Comparison of ENCODE assay signal across 13 cellular contexts in genomic region chrY:13738618-13739017, GRCh38. TPM values are rescaled to one million over a fixed set of nuclear protein-coding genes. Genes with fewer than 3 reads are reported as not detected.
A peak's percentile ranks its signal among the peaks of the same experiment; 100 is the strongest.
DNase-seq lines count a peak whose midpoint lies in the region; ATAC-seq and TF ChIP-seq lines count a peak whose summit lies in the region.
"Had no signal": no experiment of that assay in that cellular context is flagged by ENCODE, and none has a peak within 500 bp of the region (broad histone marks: within the 10 kb centered on the region; RNA-seq: fewer than 3 reads in every experiment).

No MANE protein-coding gene starts in this region.

- no peak overlapping the region for H3K27ac ChIP-seq in left ventricle myocardium inferior (replicated peaks)
- H3K27ac ChIP-seq in RWPE2 (ENCODE audit: poor library complexity, severe bottlenecking) = no peak overlapping the region
- H3K27ac ChIP-seq in thoracic aorta = no peak overlapping the region
- H3K27ac ChIP-seq: esophagus squamous epithelium had no signal

- H3K4me3 ChIP-seq in left ventricle myocardium inferior (no peak overlapping the region), RWPE2 (ENCODE audit: severe bottlenecking) (no peak overlapping the region), fibroblast of pulmonary artery (replicated peaks; ENCODE audit: low read depth, low read length) (no peak overlapping the region), thoracic aorta (no peak overlapping the region)
- H3K4me3 ChIP-seq: esophagus squamous epithelium had no signal

- no peak for DNase-seq in left ventricle myocardium inferior
- no peak for DNase-seq in left cardiac atrium
- DNase-seq in RWPE2 (ENCODE audit: low spot score) = no peak
- DNase-seq in fibroblast of pulmonary artery (ENCODE audit: low read depth) = peak; percentile 6
- no peak for DNase-seq in thoracic aorta (ENCODE audit: low spot score)
- DNase-seq in NCI-H2227 treated with DMSO at 0.1 percent for 48 hours (lab: John Stamatoyannopoulos, UW) = no peak
- no peak for DNase-seq in NCI-H774 (lab: John Stamatoyannopoulos, UW)
- no peak for DNase-seq in mesenteric fat pad (ENCODE audit: low spot score)
- DNase-seq: esophagus squamous epithelium, HCEC 1CT, NCI-H446 treated with DMSO at 0.1 percent for 48 hours had no signal

- ATAC-seq in left cardiac atrium = no peak
- peak; percentile 42; the same call in 1 of the 3 replicates for ATAC-seq in RWPE2 (ENCODE audit: low read depth)
- no peak for ATAC-seq in thoracic aorta (ENCODE audit: insufficient number of reproducible peaks, low FRiP score, low read depth)

- intact Hi-C loops in left ventricle myocardium inferior (cut with micrococcal nuclease) (no loop called here), left cardiac atrium (cut with DNase I) (no loop called here)

- no peaks in the 10 kb centered on the region for H3K27me3 ChIP-seq in left ventricle myocardium inferior (ENCODE audit: low read depth)
- H3K27me3 ChIP-seq in RWPE2 (ENCODE audit: insufficient read depth, poor library complexity, severe bottlenecking) = no peaks in the 10 kb centered on the region
- H3K27me3 ChIP-seq in thoracic aorta (replicated peaks; ENCODE audit: insufficient read depth) = no peaks in the 10 kb centered on the region
- H3K27me3 ChIP-seq: esophagus squamous epithelium had no signal

- H3K4me1 ChIP-seq in left ventricle myocardium inferior = no peaks in the 10 kb centered on the region
- H3K4me1 ChIP-seq in RWPE2 (ENCODE audit: insufficient read depth, poor library complexity, severe bottlenecking) = no peaks in the 10 kb centered on the region
- H3K4me1 ChIP-seq in thoracic aorta (ENCODE audit: control insufficient read depth in 1 of 2, low read depth in 2 of 2) = no peaks in the 10 kb centered on the region
- H3K4me1 ChIP-seq: esophagus squamous epithelium had no signal

- no peaks in the 10 kb centered on the region for H3K36me3 ChIP-seq in left ventricle myocardium inferior
- no peaks in the 10 kb centered on the region for H3K36me3 ChIP-seq in RWPE2 (ENCODE audit: low read depth)
- H3K36me3 ChIP-seq in thoracic aorta = no peaks in the 10 kb centered on the region
- H3K36me3 ChIP-seq: esophagus squamous epithelium had no signal

- no peaks in the 10 kb centered on the region for H3K9me3 ChIP-seq in left ventricle myocardium inferior (replicated peaks)
- H3K9me3 ChIP-seq in RWPE2 (ENCODE audit: severe bottlenecking) = no peaks in the 10 kb centered on the region
- H3K9me3 ChIP-seq in thoracic aorta = no peaks in the 10 kb centered on the region
- H3K9me3 ChIP-seq: esophagus squamous epithelium had no signal

- TF ChIP-seq CTCF in left ventricle myocardium inferior (IDR thresholded peaks at IDR 0.05; ENCODE audit: borderline replicate concordance) (peak; percentile 51), RWPE2 (IDR thresholded peaks at IDR 0.05; ENCODE audit: poor library complexity, severe bottlenecking) (peak; percentile 77), fibroblast of pulmonary artery (IDR thresholded peaks at IDR 0.05; ENCODE audit: low read length, missing control alignments) (peak; percentile 22), thoracic aorta (IDR thresholded peaks at IDR 0.05) (peak; percentile 24)

RNA-seq across cellular contexts. Expression of gene TMSB4Y, which starts 34.9 kb away (rescaled TPM):
- total RNA-seq in left ventricle myocardium inferior (0.66 TPM), left cardiac atrium (under 1 TPM in 1 of 2 donors, not detected in 1; 0.91 TPM), thoracic aorta (1 to 10 TPM; 2.5 to 2.6 TPM), mesenteric fat pad (not detected)
- total RNA-seq: HT-29, mesothelial cell of epicardium had no signal

Comparison
In these comparisons a context has a peak if more than half of its experiments do, and no peak if none do; other contexts are left out.
1. CTCF ChIP-seq: peak in every context shown above with its lines; median percentile 77 in RWPE2; 51 in left ventricle myocardium inferior; 24 in thoracic aorta; 22 in fibroblast of pulmonary artery.